2 cellular contexts compared by ENCODE assay signal in genomic region chr2:110425725-110426124, GRCh38. TPM values are rescaled to one million over a fixed set of nuclear protein-coding genes. Genes with fewer than 3 reads are reported as not detected.
"Had no signal": no experiment of that assay in that cellular context is flagged by ENCODE, and none has a peak within 500 bp of the region (broad histone marks: within the 10 kb centered on the region; RNA-seq: fewer than 3 reads in every experiment).

No MANE protein-coding gene starts in this region.

RNA-seq across cellular contexts. Expression of gene LIMS4, which starts 46.9 kb away (rescaled TPM):
- total RNA-seq: suprapubic skin, urinary bladder had no signal
